Comparison of ENCODE assay signal across 1 cellular context in genomic region chr3:30895329-30895728, GRCh38.
TF ChIP-seq lines count a peak whose summit lies in the region.

No MANE protein-coding gene starts in this region.

TF ChIP-seq in neural cell, 6 proteins besides CTCF, POLR2A, EP300 and RAD21 (continued from another document):
- TF ChIP-seq TAF1 (IDR thresholded peaks at IDR 0.05; ENCODE audit: low read depth) (no peak), POLR2AphosphoS5 (IDR thresholded peaks at IDR 0.05) (peak; percentile 57), EZH2 (IDR thresholded peaks at IDR 0.05; ENCODE audit: borderline replicate concordance, insufficient read depth, low read length, poor library complexity, severe bottlenecking) (no peak)
